2 cellular contexts compared by ENCODE assay signal in genomic region chr6:28947067-28947765, GRCh38.
TF ChIP-seq lines count a peak whose summit lies in the region.

No MANE protein-coding gene starts in this region.

TF ChIP-seq in H1, 55 proteins besides CTCF, POLR2A, EP300 and RAD21:
- TF ChIP-seq BCL11A (IDR thresholded peaks at IDR 0.05; ENCODE audit: low read depth in 2 of 2, low read length in 2 of 2) (no peak), ZNF274 (IDR thresholded peaks at IDR 0.05; ENCODE audit: borderline replicate concordance, extremely low read depth, low read length) (no peak), EGR1 (IDR thresholded peaks at IDR 0.05; ENCODE audit: borderline replicate concordance, low read depth, low read length) (no peak), KDM5A (IDR thresholded peaks at IDR 0.05; ENCODE audit: low read length) (no peak), CHD7 (IDR thresholded peaks at IDR 0.05; ENCODE audit: insufficient replicate concordance, low read length) (no peak), JUND (IDR thresholded peaks at IDR 0.05; ENCODE audit: low read length) (no peak), CHD2 (IDR thresholded peaks at IDR 0.05; ENCODE audit: low read length) (no peak)

TF ChIP-seq in WTC11, 78 proteins besides CTCF, POLR2A, EP300 and RAD21:
- no peak for TF ChIP-seq PREB (CRISPR knock-in tag; IDR thresholded peaks at IDR 0.05; ENCODE audit: borderline replicate concordance)
- no peak for TF ChIP-seq MXD4 (CRISPR knock-in tag; IDR thresholded peaks at IDR 0.05; ENCODE audit: borderline replicate concordance)
- no peak for TF ChIP-seq ZBTB43 (CRISPR knock-in tag; IDR thresholded peaks at IDR 0.05)
- no peak for TF ChIP-seq NFYB (CRISPR knock-in tag; conservative IDR thresholded peaks at IDR 0.05; ENCODE audit: low read depth)
- no peak for TF ChIP-seq ZBTB21 (CRISPR knock-in tag; IDR thresholded peaks at IDR 0.05; ENCODE audit: borderline replicate concordance)
- no peak for TF ChIP-seq SP1 (CRISPR knock-in tag; conservative IDR thresholded peaks at IDR 0.05)
